Comparison of ENCODE assay signal across 8 cellular contexts in the genomic region with DNA sequence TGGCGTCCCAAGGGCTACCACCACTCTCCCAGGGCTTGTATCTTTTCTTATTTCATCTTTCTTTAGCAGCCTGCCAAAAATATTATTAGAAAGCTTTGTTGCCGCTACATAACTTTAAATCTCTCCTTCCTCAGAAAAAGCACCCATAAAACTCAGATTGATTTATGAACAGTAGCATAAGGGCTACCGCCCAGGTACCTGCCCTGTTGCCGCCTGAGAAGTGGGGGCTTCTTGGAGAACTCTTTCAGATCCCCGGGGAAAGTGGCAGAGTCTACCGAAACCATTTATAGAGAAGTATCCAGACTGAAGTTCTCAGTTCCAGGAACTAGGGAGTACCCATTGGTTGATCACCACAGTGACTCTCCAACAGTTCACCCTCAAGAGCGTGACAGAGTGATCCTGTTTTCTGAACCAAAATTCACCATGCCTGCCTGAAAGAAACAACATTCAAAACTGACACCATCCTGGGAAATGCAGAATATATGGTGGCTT. TPM values are rescaled to one million over a fixed set of nuclear protein-coding genes. Genes with fewer than 3 reads are reported as not detected.
DNase-seq lines count a peak whose midpoint lies in the region; ATAC-seq and TF ChIP-seq lines count a peak whose summit lies in the region.

No MANE protein-coding gene starts in this region.

- H3K4me3 ChIP-seq in cardiac fibroblast (replicated peaks in 1 of 2; ENCODE audit: low read depth in 2 of 2, low read length in 2 of 2) (peak overlapping the region; percentile 58 to 60), mononuclear cell (ENCODE audit: low read length) (peak overlapping the region; percentile 73)

- CTCF ChIA-PET in CD4-positive, alpha-beta T cell (lab: Charles Lee) = interaction anchor here (0.9 to 2.3 kb wide), 4 partner anchors 48 to 1114 kb away, joined by 3 to 7 read pairs (median 4); partner anchors contain the start of gene PDS5B

- ATAC-seq in CD4-positive, alpha-beta T cell (ENCODE audit: poor library complexity) = no peak
- ATAC-seq in HG02642 (IDR thresholded peaks at IDR 0.05; ENCODE audit: poor library complexity, unreplicated experiment) (no peak), GM19324 (IDR thresholded peaks at IDR 0.05; ENCODE audit: low FRiP score, unreplicated experiment) (no peak)

- intact Hi-C loops in CD4-positive, alpha-beta T cell (cut with DNase I, micrococcal nuclease) = loop anchor here (2.0 to 10.0 kb wide), 5 partner anchors 109 to 1266 kb away; partner anchors contain the start of genes HSPH1 (in 2 of the 2), N4BP2L2 (in 1 of the 2) and PDS5B (in 1 of the 2)

- peak overlapping the region; percentile 96 for H3K27ac Mint-ChIP-seq in CD4-positive, alpha-beta T cell

- POLR2A ChIA-PET in CD4-positive, alpha-beta T cell (lab: Charles Lee) = interaction anchor here (0.8 to 4.5 kb wide), 14 partner anchors 7 to 211 kb away, joined by 3 to 83 read pairs (median 5); partner anchors contain the start of genes BRCA2, N4BP2L2, PDS5B and ZAR1L

- no peaks in the 10 kb centered on the region for H3K9me3 Mint-ChIP-seq in CD4-positive, alpha-beta T cell

- H3K4me3 Mint-ChIP-seq in CD4-positive, alpha-beta T cell = peak overlapping the region; percentile 96

- peaks cover 39% of the 10 kb centered on the region for H3K36me3 Mint-ChIP-seq in CD4-positive, alpha-beta T cell (ENCODE audit: low read depth)

- peaks cover 39% of the 10 kb centered on the region for H3K4me1 Mint-ChIP-seq in CD4-positive, alpha-beta T cell (ENCODE audit: low read depth)

- peak overlapping the region; percentile 91 for H3K27ac ChIP-seq in CD4-positive, alpha-beta T cell (ENCODE audit: low read depth, low read length)

- H3K27me3 Mint-ChIP-seq in CD4-positive, alpha-beta T cell = no peaks in the 10 kb centered on the region

- peaks cover 46% of the 10 kb centered on the region for H3K4me1 ChIP-seq in mononuclear cell (ENCODE audit: insufficient read depth, low read length)

- TF ChIP-seq CTCF in CD4-positive, alpha-beta T cell (IDR thresholded peaks at IDR 0.05) = no peak
- no peak for TF ChIP-seq CTCF in cardiac fibroblast (IDR thresholded peaks at IDR 0.05; ENCODE audit: low read depth, low read length)

- H3K27me3 ChIP-seq in CD4-positive, alpha-beta T cell (ENCODE audit: control insufficient read depth, insufficient read depth, low read length) = no peaks in the 10 kb centered on the region
- no peaks in the 10 kb centered on the region for H3K27me3 ChIP-seq in mononuclear cell (ENCODE audit: insufficient read depth, low read length)

- DNase-seq in CD4-positive, alpha-beta T cell = peak in 1 of 10 experiments; percentile 5
- DNase-seq in MV-4-11 (lab: John Stamatoyannopoulos, UW) (peak; percentile 93), cardiac fibroblast (ENCODE audit: low read depth in 2 of 2) (no peak), T-helper 9 cell (no peak), DMS53 (lab: John Stamatoyannopoulos, UW) (no peak)

- H3K9me3 ChIP-seq in CD4-positive, alpha-beta T cell (ENCODE audit: control insufficient read depth, low read length) = no peaks in the 10 kb centered on the region
- no peaks in the 10 kb centered on the region for H3K9me3 ChIP-seq in mononuclear cell (ENCODE audit: low read depth, low read length)

RNA-seq across cellular contexts. Expression of gene N4BP2L1, which starts 0.7 kb away (rescaled TPM):
- 10 to 100 TPM; 47.5 to 50.5 TPM for total RNA-seq in CD4-positive, alpha-beta T cell
- 45.2 TPM for total RNA-seq in mononuclear cell
